ENCODE assay signal across 2 cellular contexts in genomic region chrX:71996138-71996537, GRCh38.
TF ChIP-seq lines count a peak whose summit lies in the region.

No MANE protein-coding gene starts in this region.

TF ChIP-seq in A549, 52 proteins besides CTCF, POLR2A, EP300 and RAD21 (continued from another document):
- TF ChIP-seq MAX (IDR thresholded peaks at IDR 0.05) (no peak), CHD4 (IDR thresholded peaks at IDR 0.05; ENCODE audit: borderline replicate concordance) (no peak), PBX3 (IDR thresholded peaks at IDR 0.05) (no peak)

TF ChIP-seq in HepG2, 621 proteins besides CTCF, POLR2A, EP300 and RAD21 (continued from another document):
- TF ChIP-seq E2F1 (CRISPR knock-in tag; IDR thresholded peaks at IDR 0.05): no peak
- no peak for TF ChIP-seq EED (CRISPR knock-in tag; IDR thresholded peaks at IDR 0.05)
- TF ChIP-seq ZNF3 (CRISPR knock-in tag; IDR thresholded peaks at IDR 0.05): no peak
- TF ChIP-seq ZFP91 (CRISPR knock-in tag; IDR thresholded peaks at IDR 0.05; ENCODE audit: borderline replicate concordance): no peak
- no peak for TF ChIP-seq ZNF616 (CRISPR knock-in tag; IDR thresholded peaks at IDR 0.05; ENCODE audit: low read depth)
- no peak for TF ChIP-seq PAWR (CRISPR knock-in tag; IDR thresholded peaks at IDR 0.05; ENCODE audit: borderline replicate concordance)
- no peak for TF ChIP-seq ZUFSP (CRISPR knock-in tag; IDR thresholded peaks at IDR 0.05; ENCODE audit: borderline replicate concordance)
- no peak for TF ChIP-seq ZNF230 (CRISPR knock-in tag; IDR thresholded peaks at IDR 0.05)
TF ChIP-seq in HepG2: peak in this region for 0.
